In genomic region chr6:42774201-42774600, GRCh38 we compare ENCODE assay signal across 11 cellular contexts. TPM values are rescaled to one million over a fixed set of nuclear protein-coding genes. Genes with fewer than 3 reads are reported as not detected.
DNase-seq lines count a peak whose midpoint lies in the region; ATAC-seq and TF ChIP-seq lines count a peak whose summit lies in the region.
"Had no signal": no experiment of that assay in that cellular context is flagged by ENCODE, and none has a peak within 500 bp of the region (broad histone marks: within the 10 kb centered on the region; RNA-seq: fewer than 3 reads in every experiment).

No MANE protein-coding gene starts in this region.

- peaks cover 0 to 1% (median 0%) of the 10 kb centered on the region in 7 donors for H3K9me3 Mint-ChIP-seq in CD4-positive, CD25-positive, alpha-beta regulatory T cell
- peaks cover 5% of the 10 kb centered on the region for H3K9me3 Mint-ChIP-seq in activated naive CD4-positive, alpha-beta T cell treated with anti-CD3 and anti-CD28 coated beads, Interleukin-2, amount 50 U/mL, for 24 hours

- peak overlapping the region; percentile 85 to 93 (median 86) for H3K4me3 Mint-ChIP-seq in CD4-positive, CD25-positive, alpha-beta regulatory T cell
- H3K4me3 Mint-ChIP-seq in activated naive CD4-positive, alpha-beta T cell treated with anti-CD3 and anti-CD28 coated beads, Interleukin-2, amount 50 U/mL, for 24 hours: peak overlapping the region; percentile 76

- peaks cover 44 to 88% (median 65%) of the 10 kb centered on the region in 4 donors for H3K4me1 Mint-ChIP-seq in CD4-positive, CD25-positive, alpha-beta regulatory T cell
- H3K4me1 Mint-ChIP-seq in activated naive CD4-positive, alpha-beta T cell treated with anti-CD3 and anti-CD28 coated beads, Interleukin-2, amount 50 U/mL, for 24 hours: peaks cover 78% of the 10 kb centered on the region

- DNase-seq in CD4-positive, CD25-positive, alpha-beta regulatory T cell: peak in 2 of 3 donors; percentile 37 to 69
- no peak for DNase-seq in DMS114 treated with DMSO at 0.1 percent for 48 hours (lab: John Stamatoyannopoulos, UW; ENCODE audit: unreplicated experiment)
- DNase-seq in NCI-H748 treated with DMSO at 0.1 percent for 48 hours (lab: John Stamatoyannopoulos, UW): no peak
- DNase-seq: GM23248, psoas muscle had no signal

- H3K79me2 ChIP-seq in OCI-LY3 (ENCODE audit: low read length): peaks cover 11% of the 10 kb centered on the region
- H3K79me2 ChIP-seq in parathyroid adenoma: peaks cover 5% of the 10 kb centered on the region

- H3K4me3 ChIP-seq in CD4-positive, CD25-positive, alpha-beta regulatory T cell (ENCODE audit: low read depth, low read length): peak overlapping the region; percentile 73
- peak overlapping the region; percentile 64 for H3K4me3 ChIP-seq in OCI-LY3 (ENCODE audit: low read length)
- H3K4me3 ChIP-seq in parathyroid adenoma (ENCODE audit: low read depth, low read length): no peak overlapping the region
- H3K4me3 ChIP-seq: gastroesophageal sphincter, GM23248, psoas muscle had no signal

- peaks cover 92% of the 10 kb centered on the region for H3K4me1 ChIP-seq in CD4-positive, CD25-positive, alpha-beta regulatory T cell (ENCODE audit: control insufficient read depth, insufficient read depth, low read length, poor library complexity, severe bottlenecking)
- H3K4me1 ChIP-seq in OCI-LY3 (ENCODE audit: low read length) (peaks cover 85% of the 10 kb centered on the region), parathyroid adenoma (peaks cover 6% of the 10 kb centered on the region)

- H3K4me2 ChIP-seq in OCI-LY3 (ENCODE audit: low read length) (peak overlapping the region; percentile 88), parathyroid adenoma (ENCODE audit: low read length) (no peak overlapping the region)

- H3K9me3 ChIP-seq in CD4-positive, CD25-positive, alpha-beta regulatory T cell (ENCODE audit: control insufficient read depth in 2 of 2, low read length in 2 of 2): no peaks in the 10 kb centered on the region
- H3K9me3 ChIP-seq in OCI-LY3 (ENCODE audit: insufficient read depth, low read length) (no peaks in the 10 kb centered on the region), parathyroid adenoma (ENCODE audit: control insufficient read depth, low read length) (no peaks in the 10 kb centered on the region)
- H3K9me3 ChIP-seq: gastroesophageal sphincter, psoas muscle had no signal

- H4K20me1 ChIP-seq in OCI-LY3 (ENCODE audit: insufficient read depth, low read length): no peaks in the 10 kb centered on the region

- H3K36me3 Mint-ChIP-seq in CD4-positive, CD25-positive, alpha-beta regulatory T cell: peaks cover 3% of the 10 kb centered on the region
- H3K36me3 Mint-ChIP-seq in activated naive CD4-positive, alpha-beta T cell treated with anti-CD3 and anti-CD28 coated beads, Interleukin-2, amount 50 U/mL, for 24 hours: peaks cover 7% of the 10 kb centered on the region

- H3K9ac ChIP-seq in OCI-LY3 (ENCODE audit: low read length): peak overlapping the region; percentile 79
- no peak overlapping the region for H3K9ac ChIP-seq in parathyroid adenoma
- H3K9ac ChIP-seq: GM23248 had no signal

- no peak for ATAC-seq in CD4-positive, CD25-positive, alpha-beta regulatory T cell (ENCODE audit: low read depth in 2 of 2)
- ATAC-seq in HG03108 (IDR thresholded peaks at IDR 0.05; ENCODE audit: unreplicated experiment): no peak
- ATAC-seq in HG02840 (IDR thresholded peaks at IDR 0.05; ENCODE audit: low FRiP score, unreplicated experiment): no peak
- ATAC-seq: gastroesophageal sphincter, psoas muscle had no signal

- H3K36me3 ChIP-seq in CD4-positive, CD25-positive, alpha-beta regulatory T cell (ENCODE audit: control insufficient read depth, insufficient read depth, low read length): no peaks in the 10 kb centered on the region
- H3K36me3 ChIP-seq in OCI-LY3 (replicated peaks; ENCODE audit: low read depth, low read length) (no peaks in the 10 kb centered on the region), parathyroid adenoma (ENCODE audit: control insufficient read depth, insufficient read depth, low read length) (no peaks in the 10 kb centered on the region)

- TF ChIP-seq CTCF in OCI-LY3 (IDR thresholded peaks at IDR 0.05; ENCODE audit: low read depth, low read length): no peak
- no peak for TF ChIP-seq CTCF in parathyroid adenoma (IDR thresholded peaks at IDR 0.05)

- H2AFZ ChIP-seq in OCI-LY3 (ENCODE audit: low read depth, low read length): 0 out of 2 replicates have a peak overlapping the region, but pooled peaks have one; percentile 17
- no peak overlapping the region for H2AFZ ChIP-seq in parathyroid adenoma
- H2AFZ ChIP-seq: GM23248 had no signal

- H3K27me3 Mint-ChIP-seq in CD4-positive, CD25-positive, alpha-beta regulatory T cell: no peaks in the 10 kb centered on the region
- no peaks in the 10 kb centered on the region for H3K27me3 Mint-ChIP-seq in activated naive CD4-positive, alpha-beta T cell treated with anti-CD3 and anti-CD28 coated beads, Interleukin-2, amount 50 U/mL, for 24 hours

- H3K27ac Mint-ChIP-seq in CD4-positive, CD25-positive, alpha-beta regulatory T cell: peak overlapping the region; percentile 98 to 100 (median 98)
- peak overlapping the region; percentile 93 for H3K27ac Mint-ChIP-seq in activated naive CD4-positive, alpha-beta T cell treated with anti-CD3 and anti-CD28 coated beads, Interleukin-2, amount 50 U/mL, for 24 hours

- no peaks in the 10 kb centered on the region for H3K27me3 ChIP-seq in CD4-positive, CD25-positive, alpha-beta regulatory T cell (ENCODE audit: control insufficient read depth, insufficient read depth, low read length)
- H3K27me3 ChIP-seq in OCI-LY3 (ENCODE audit: low read depth, low read length) (no peaks in the 10 kb centered on the region), parathyroid adenoma (ENCODE audit: control insufficient read depth, insufficient read depth, low read length) (no peaks in the 10 kb centered on the region)
- H3K27me3 ChIP-seq: gastroesophageal sphincter had no signal

- peak overlapping the region; percentile 98 for H3K27ac ChIP-seq in CD4-positive, CD25-positive, alpha-beta regulatory T cell (ENCODE audit: insufficient read depth, low read length, poor library complexity, severe bottlenecking)
- H3K27ac ChIP-seq in OCI-LY3 (ENCODE audit: low read length) (peak overlapping the region; percentile 97), parathyroid adenoma (peak overlapping the region; percentile 39)
- H3K27ac ChIP-seq: gastroesophageal sphincter, GM23248, psoas muscle had no signal

RNA-seq across cellular contexts. Expression of gene BICRAL, which starts 7.7 kb away (rescaled TPM):
- total RNA-seq in CD4-positive, CD25-positive, alpha-beta regulatory T cell: 47.0 TPM
- polyA plus RNA-seq in CD4-positive, CD25-positive, alpha-beta regulatory T cell: 1 to 10 TPM; 3.3 to 3.8 (median 3.4) TPM

RNA-seq across cellular contexts. Expression of gene TBCC, which starts 28.3 kb away (rescaled TPM):
- total RNA-seq in CD4-positive, CD25-positive, alpha-beta regulatory T cell: 89.2 TPM
- 100 to 1,000 TPM; 117 to 136 (median 134) TPM for polyA plus RNA-seq in CD4-positive, CD25-positive, alpha-beta regulatory T cell

RNA-seq across cellular contexts. Expression of gene PRPH2, which starts 51.8 kb away (rescaled TPM):
- not detected for total RNA-seq in CD4-positive, CD25-positive, alpha-beta regulatory T cell
- polyA plus RNA-seq in CD4-positive, CD25-positive, alpha-beta regulatory T cell: under 1 TPM in 3 of 4 donors, not detected in 1; 0.07 to 0.29 (median 0.18) TPM

Comparison
In these comparisons a context has a peak if more than half of its experiments do, and no peak if none do; other contexts are left out.
1. DNase-seq: peak in CD4-positive, CD25-positive, alpha-beta regulatory T cell (2 of 3); none in DMS114 treated with DMSO at 0.1 percent for 48 hours (single experiment) and NCI-H748 treated with DMSO at 0.1 percent for 48 hours (single experiment).
2. H3K27ac ChIP-seq: peak in every context shown above with its lines; median percentile 98 in CD4-positive, CD25-positive, alpha-beta regulatory T cell; 97 in OCI-LY3; 39 in parathyroid adenoma.